In the genomic region with DNA sequence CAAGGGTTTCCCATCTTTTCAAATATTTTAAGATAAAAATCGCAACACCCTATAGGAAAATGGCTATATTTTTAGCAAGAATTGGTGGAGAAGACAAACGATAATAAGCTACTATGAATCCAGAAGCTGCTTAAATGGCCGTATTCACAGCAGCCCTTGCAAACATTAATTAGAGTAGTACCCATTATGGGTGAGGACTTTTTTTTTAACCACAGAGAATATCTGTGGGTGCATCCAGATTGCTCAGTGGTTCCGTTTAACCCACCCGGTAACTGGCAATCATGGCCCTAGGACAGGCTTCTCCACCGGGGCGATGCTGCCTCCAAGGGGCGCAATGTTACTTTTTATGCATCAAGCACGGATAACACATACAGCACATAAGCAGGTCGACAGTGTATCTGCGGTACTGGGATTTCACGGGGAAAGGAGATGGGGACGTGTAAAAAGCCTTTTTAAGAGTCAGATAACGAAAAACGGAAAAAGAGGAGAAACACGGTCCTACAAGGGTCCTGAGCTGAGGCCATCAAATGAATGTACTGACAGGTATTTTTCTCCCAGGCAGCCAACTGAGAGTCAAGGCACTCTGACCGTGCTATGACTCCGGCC, we compare ENCODE assay signal across 8 cellular contexts. TPM values are rescaled to one million over a fixed set of nuclear protein-coding genes. Genes with fewer than 3 reads are reported as not detected.
DNase-seq lines count a peak whose midpoint lies in the region; ATAC-seq and TF ChIP-seq lines count a peak whose summit lies in the region.

No MANE protein-coding gene starts in this region.

- peaks cover 31% of the 10 kb centered on the region for H3K4me1 Mint-ChIP-seq in brain

- no peak overlapping the region for H3K27ac ChIP-seq in 22Rv1

- peak overlapping the region; percentile 77 for H3K4me3 ChIP-seq in GM12865 (ENCODE audit: low read depth, low read length)

- TF ChIP-seq CTCF in 22Rv1 (IDR thresholded peaks at IDR 0.05) (peak; percentile 49), GM12865 (IDR thresholded peaks at IDR 0.05; ENCODE audit: insufficient read depth, low read depth, low read length, missing control alignments) (no peak), brain (conservative IDR thresholded peaks at IDR 0.05) (peak in 1 of 2 experiments; percentile 48)

- intact Hi-C loops in left colon (cut with DNase I, micrococcal nuclease): loop anchor here in 1 of 2 donors (5.0 kb wide), 1 partner anchor 78 kb away; no protein-coding TSS in a partner anchor

- peak overlapping the region; percentile 85 to 90 (median 88) for H3K4me3 Mint-ChIP-seq in brain

- H3K9me3 Mint-ChIP-seq in brain: no peaks in the 10 kb centered on the region

- DNase-seq in GM12865 (ENCODE audit: low read depth): peak; percentile 38
- DNase-seq in NOMO-1 treated with dmso at 0.1 percent for 144 hours (lab: John Stamatoyannopoulos, UW; ENCODE audit: unreplicated experiment): peak; percentile 20
- DNase-seq in left colon: peak in 1 of 2 donors; percentile 21
- DNase-seq in stimulated activated CD8-positive, alpha-beta memory T cell treated with anti-CD3 and anti-CD28 coated beads, Interleukin-4, amount 100 ng/mL, for 48 hours: peak; percentile 51
- no peak for DNase-seq in NCI-H446 (lab: John Stamatoyannopoulos, UW)

- peak overlapping the region in 4 of 5 experiments; percentile 32 to 71 (median 54) for H3K27ac Mint-ChIP-seq in brain

- peak; percentile 44 for ATAC-seq in left colon
- ATAC-seq in HG03159 (IDR thresholded peaks at IDR 0.05; ENCODE audit: unreplicated experiment): no peak

- no peaks in the 10 kb centered on the region for H3K36me3 Mint-ChIP-seq in brain

- H3K27me3 Mint-ChIP-seq in brain: peaks cover 61% of the 10 kb centered on the region

RNA-seq across cellular contexts. Expression of a gene that starts 1.0 kb away (rescaled TPM):
- polyA plus RNA-seq in brain (ENCODE audit: insufficient read depth, low read depth, low replicate concordance): 1.3 TPM
- total RNA-seq in left colon: not detected

RNA-seq across cellular contexts. Expression of a gene that starts 46.6 kb away (rescaled TPM):
- 0.78 TPM for polyA plus RNA-seq in brain (ENCODE audit: insufficient read depth, low read depth, low replicate concordance)
- 1 to 10 TPM; 4.0 to 6.8 TPM for total RNA-seq in left colon

Comparison
In these comparisons a context has a peak if more than half of its experiments do, and no peak if none do; other contexts are left out.
1. DNase-seq: peak in GM12865 (single experiment), NOMO-1 treated with dmso at 0.1 percent for 144 hours (single experiment) and stimulated activated CD8-positive, alpha-beta memory T cell treated with anti-CD3 and anti-CD28 coated beads, Interleukin-4, amount 100 ng/mL, for 48 hours (single experiment); none in NCI-H446 (0 of 2).